11 cellular contexts compared by ENCODE assay signal in genomic region chr9:31958572-31958971, GRCh38.
"Had no signal": no experiment of that assay in that cellular context is flagged by ENCODE, and none has a peak within 500 bp of the region (broad histone marks: within the 10 kb centered on the region; RNA-seq: fewer than 3 reads in every experiment).

No MANE protein-coding gene starts in this region.

- H2AFZ ChIP-seq: GM23248, GM23338 had no signal

- H3K4me2 ChIP-seq: GM23338 had no signal

- H3K4me3 ChIP-seq: GM23248, GM23338, HAP-1 had no signal

- H3K27ac ChIP-seq: GM23248 had no signal

- H3K9ac ChIP-seq: GM23248 had no signal

- ATAC-seq: GM23338, HCT116 had no signal

- FAIRE-seq: H1, H54 had no signal

- H3K4me1 ChIP-seq: HAP-1 had no signal

- DNase-seq: GM23248, GOT3, H7, H9, HCEC 1CT, HFFc6 had no signal

- H3K36me3 ChIP-seq: HAP-1 had no signal

- H3K9me3 ChIP-seq: HAP-1 had no signal
